8 cellular contexts compared by ENCODE assay signal in genomic region chr4:84965558-84966381, GRCh38. TPM values are rescaled to one million over a fixed set of nuclear protein-coding genes. Genes with fewer than 3 reads are reported as not detected.
DNase-seq lines count a peak whose midpoint lies in the region; ATAC-seq and TF ChIP-seq lines count a peak whose summit lies in the region.

No MANE protein-coding gene starts in this region.

- H3K27me3 ChIP-seq in IMR-90 (ENCODE audit: control insufficient read depth, insufficient read depth, low read length) = no peaks in the 10 kb centered on the region

- peak; percentile 25 for DNase-seq in activated T-cell treated with anti-CD3 and anti-CD28 coated beads, Interleukin-2, amount 50 U/mL, for 24 hours
- DNase-seq in activated T-cell treated with anti-CD3 and anti-CD28 coated beads, Interleukin-2, amount 50 U/mL, for 1 hour = no peak
- peak; percentile 17 for DNase-seq in IMR-90
- DNase-seq in activated B cell treated with CpG ODN at 0.5 μM for 24 hours = no peak
- DNase-seq in foreskin fibroblast = peak in 1 of 2 donors; percentile 71
- DNase-seq in naive B cell = no peak
- DNase-seq in GOT3 (lab: John Stamatoyannopoulos, UW) = no peak

- 0% methylated on average over 10 of the region's 98 CpGs; no CpG with 5 or more reads in 1 of the 2 experiments for WGBS in IMR-90 (ENCODE audit: extremely low coverage in 2 of 2, insufficient read length in 1 of 2), 2 experiments

- H4K8ac ChIP-seq in IMR-90 (ENCODE audit: low read depth in 2 of 2, low read length in 2 of 2) = peak overlapping the region in 1 of 2 experiments; percentile 56; a peak in 1 of 4 replicates

- peak; percentile 58 for ATAC-seq in IMR-90 (ENCODE audit: low read depth)
- no peak for ATAC-seq in activated B cell treated with CpG ODN at 0.5 μM for 24 hours (ENCODE audit: low read depth)
- ATAC-seq in naive B cell (ENCODE audit: low read depth in 2 of 2) = peak in 1 of 2 donors; percentile 11
- ATAC-seq in GM21515 (IDR thresholded peaks at IDR 0.05; ENCODE audit: unreplicated experiment) = no peak

- H3K14ac ChIP-seq in IMR-90 (replicated peaks; ENCODE audit: low read depth, low read length) = peak overlapping the region; percentile 49

- no peak overlapping the region for H2BK15ac ChIP-seq in IMR-90 (ENCODE audit: low read depth, low read length)

- peak overlapping the region; percentile 81 for H2BK5ac ChIP-seq in IMR-90 (ENCODE audit: low read depth, low read length, poor library complexity, severe bottlenecking)

- peak overlapping the region; percentile 95 for H2AK9ac ChIP-seq in IMR-90 (replicated peaks; ENCODE audit: low read depth, low read length, poor library complexity)

- peak overlapping the region; percentile 56 for H3K4me3 Mint-ChIP-seq in activated T-cell treated with anti-CD3 and anti-CD28 coated beads, Interleukin-2, amount 50 U/mL, for 24 hours
- H3K4me3 Mint-ChIP-seq in activated B cell treated with CpG ODN at 0.5 μM for 24 hours (peak overlapping the region; percentile 32), naive B cell (peak overlapping the region; percentile 54 to 84 (median 73))

- peak overlapping the region; percentile 91 for H3K23ac ChIP-seq in IMR-90 (ENCODE audit: low read depth, low read length)

- POLR2A ChIA-PET in IMR-90 (lab: Charles Lee; ENCODE audit: unreplicated experiment) (no interaction called here), activated B cell treated with CpG ODN at 0.5 μM for 24 hours (lab: Charles Lee) (no interaction called here)

- peak overlapping the region; percentile 51 for H3K56ac ChIP-seq in IMR-90 (ENCODE audit: extremely low read depth, insufficient read depth, low read length)

- peaks cover 4% of the 10 kb centered on the region; the same call in 1 of the 2 replicates for H3K4me1 ChIP-seq in IMR-90 (ENCODE audit: control insufficient read depth, insufficient read depth, low read length)

- TF ChIP-seq CTCF in IMR-90 (conservative IDR thresholded peaks at IDR 0.05; ENCODE audit: low read depth, low read length) (0 out of 2 replicates have a peak, but pooled peaks have one; percentile 20), activated B cell treated with CpG ODN at 0.5 μM for 24 hours (IDR thresholded peaks at IDR 0.05) (no peak), foreskin fibroblast (IDR thresholded peaks at IDR 0.05; ENCODE audit: low read depth, low read length) (no peak)

- dilution Hi-C loops in IMR-90 (cut with HindIII; ENCODE audit: low sequenced_read_pairs, unreplicated experiment) = no loop called here

- H3K9me3 Mint-ChIP-seq in activated T-cell treated with anti-CD3 and anti-CD28 coated beads, Interleukin-2, amount 50 U/mL, for 24 hours = no peaks in the 10 kb centered on the region
- H3K9me3 Mint-ChIP-seq in activated B cell treated with CpG ODN at 0.5 μM for 24 hours (no peaks in the 10 kb centered on the region), naive B cell (peaks cover 0 to 7% (median 0%) of the 10 kb centered on the region in 7 donors)

- no peaks in the 10 kb centered on the region for H3K36me3 ChIP-seq in IMR-90 (ENCODE audit: control insufficient read depth, insufficient read depth, low read length)

- peak overlapping the region; percentile 2 for H4K5ac ChIP-seq in IMR-90 (ENCODE audit: low read depth, low read length)

- H3K4me1 Mint-ChIP-seq in activated T-cell treated with anti-CD3 and anti-CD28 coated beads, Interleukin-2, amount 50 U/mL, for 24 hours (ENCODE audit: low read depth) = peaks cover 11% of the 10 kb centered on the region
- H3K4me1 Mint-ChIP-seq in activated B cell treated with CpG ODN at 0.5 μM for 24 hours (peaks cover 16% of the 10 kb centered on the region), naive B cell (peaks cover 13 to 19% (median 15%) of the 10 kb centered on the region in 3 donors)

- peak overlapping the region; percentile 90 for H3K9ac ChIP-seq in IMR-90 (ENCODE audit: low read depth, low read length)

- no peak overlapping the region for H3K27ac Mint-ChIP-seq in activated T-cell treated with anti-CD3 and anti-CD28 coated beads, Interleukin-2, amount 50 U/mL, for 24 hours
- no peak overlapping the region for H3K27ac Mint-ChIP-seq in activated B cell treated with CpG ODN at 0.5 μM for 24 hours
- no peak overlapping the region for H3K27ac Mint-ChIP-seq in naive B cell

- peaks cover 48% of the 10 kb centered on the region for H3K27me3 Mint-ChIP-seq in activated T-cell treated with anti-CD3 and anti-CD28 coated beads, Interleukin-2, amount 50 U/mL, for 24 hours
- H3K27me3 Mint-ChIP-seq in activated B cell treated with CpG ODN at 0.5 μM for 24 hours (peaks cover 34% of the 10 kb centered on the region), naive B cell (peaks cover 48 to 56% (median 49%) of the 10 kb centered on the region in 3 donors)

- H2AK5ac ChIP-seq in IMR-90 (ENCODE audit: low read depth, low read length) = 0 out of 2 replicates have a peak overlapping the region, but pooled peaks have one; percentile 23

- no peaks in the 10 kb centered on the region for H3K36me3 Mint-ChIP-seq in activated T-cell treated with anti-CD3 and anti-CD28 coated beads, Interleukin-2, amount 50 U/mL, for 24 hours (ENCODE audit: low read depth)
- H3K36me3 Mint-ChIP-seq in activated B cell treated with CpG ODN at 0.5 μM for 24 hours (ENCODE audit: low read depth) (no peaks in the 10 kb centered on the region), naive B cell (peaks cover 0 to 10% of the 10 kb centered on the region in 2 donors)

- H4K91ac ChIP-seq in IMR-90 (ENCODE audit: insufficient read depth, low read depth, low read length) = no peak overlapping the region

- no peaks in the 10 kb centered on the region for H3K9me1 ChIP-seq in IMR-90 (ENCODE audit: insufficient read depth, low read length)

- H3K4me3 ChIP-seq in IMR-90 (ENCODE audit: insufficient read depth, low read depth, low read length) (peak overlapping the region; percentile 73), foreskin fibroblast (ENCODE audit: low read depth in 1 of 2, low read length in 2 of 2) (peak overlapping the region; percentile 64 to 89)

- H3K4me2 ChIP-seq in IMR-90 (ENCODE audit: low read depth, low read length) = peak overlapping the region; percentile 99

- BruUV-seq in IMR-90 (replicated peaks; lab: Mats Ljungman, UMichigan) = no TSS peak

- no peak overlapping the region for H2BK20ac ChIP-seq in IMR-90 (ENCODE audit: low read depth, low read length)

- no peak; the same call in 1 of the 2 replicates for TF ChIP-seq RAD21 in IMR-90 (IDR thresholded peaks at IDR 0.05; ENCODE audit: low read length)

- in situ Hi-C loops in IMR-90 (cut with MboI; ENCODE audit: low sequenced_read_pairs) = loop anchor here (5.0 kb wide), 1 partner anchor 213 kb away; no protein-coding TSS in a partner anchor

- H2BK120ac ChIP-seq in IMR-90 (ENCODE audit: low read depth, low read length) = no peak overlapping the region

- CTCF ChIA-PET in IMR-90 (lab: Yijun Ruan, JAX) (interaction anchor here (0.7 to 1.7 kb wide), 5 partner anchors 10 to 384 kb away, joined by 3 to 4 read pairs (median 3); no protein-coding TSS in a partner anchor), activated B cell treated with CpG ODN at 0.5 μM for 24 hours (lab: Charles Lee) (no interaction called here)

- H3K18ac ChIP-seq in IMR-90 (ENCODE audit: low read depth, low read length) = 0 out of 2 replicates have a peak overlapping the region, but pooled peaks have one; percentile 18

- TF ChIP-seq POLR2A in IMR-90 (IDR thresholded peaks at IDR 0.05; ENCODE audit: low read depth, low read length) = no peak

- H3K79me1 ChIP-seq in IMR-90 (ENCODE audit: low read depth in 1 of 2, low read length in 2 of 2) = peaks cover 5 to 25% of the 10 kb centered on the region in 2 experiments; a peak in 2 of 4 replicates

- peak overlapping the region; percentile 69 for H3K27ac ChIP-seq in IMR-90 (ENCODE audit: insufficient read depth, low read length)

- H3K9me3 ChIP-seq in IMR-90 (ENCODE audit: control insufficient read depth, insufficient read depth, low read length) = no peaks in the 10 kb centered on the region

- peak overlapping the region; percentile 98 for H2AFZ ChIP-seq in IMR-90 (replicated peaks; ENCODE audit: low read length, poor library complexity)

- intact Hi-C loops in IMR-90 (cut with micrococcal nuclease) = loop anchor here (5.0 kb wide), 2 partner anchors 158 to 173 kb away; no protein-coding TSS in a partner anchor
- intact Hi-C loops in activated B cell treated with CpG ODN at 0.5 μM for 24 hours (cut with micrococcal nuclease) = no loop called here

- peaks cover 12% of the 10 kb centered on the region; the same call in 1 of the 2 replicates for H4K20me1 ChIP-seq in IMR-90 (ENCODE audit: insufficient read depth, low read length)

- peak overlapping the region; percentile 49 for H3K4ac ChIP-seq in IMR-90 (ENCODE audit: low read depth, low read length)

TF ChIP-seq in IMR-90, 13 proteins besides CTCF, POLR2A, EP300 and RAD21:
- TF ChIP-seq BHLHE40 (IDR thresholded peaks at IDR 0.05; ENCODE audit: low read depth, low read length) = no peak
- TF ChIP-seq MAZ (IDR thresholded peaks at IDR 0.05; ENCODE audit: borderline replicate concordance, low read depth, low read length) = peak; percentile 28; the same call in 1 of the 2 replicates

RNA-seq across cellular contexts. Expression of gene WDFY3, which starts 0.7 kb away (rescaled TPM):
- total RNA-seq in IMR-90 (2012; rRNA removed) = 58.1 and 59.7 TPM in 2 replicates
- 11.5 and 12.5 TPM in 2 replicates for polyA plus RNA-seq in IMR-90 (2012; rRNA removed)
- polyA plus RNA-seq in IMR-90 (2012; cell fraction: cytosol; rRNA removed) = 6.8 and 9.3 TPM in 2 replicates
- 18.3 and 31.6 TPM in 2 replicates for polyA plus RNA-seq in IMR-90 (2012; cell fraction: nucleus; rRNA removed; ENCODE audit: low replicate concordance)
- total RNA-seq in activated B cell treated with CpG ODN at 0.5 μM for 24 hours = 0.04 and 0.05 TPM in 2 replicates
- under 1 TPM in 1 of 6 donors, not detected in 5; 0.19 TPM for polyA plus RNA-seq in naive B cell (ENCODE audit: low read depth in 6 of 6)

Comparison
In these comparisons a context has a peak if more than half of its experiments do, and no peak if none do; other contexts are left out.
1. DNase-seq: peak in activated T-cell treated with anti-CD3 and anti-CD28 coated beads, Interleukin-2, amount 50 U/mL, for 24 hours (single experiment) and IMR-90 (single experiment); none in activated T-cell treated with anti-CD3 and anti-CD28 coated beads, Interleukin-2, amount 50 U/mL, for 1 hour (single experiment), activated B cell treated with CpG ODN at 0.5 μM for 24 hours (single experiment), naive B cell (single experiment) and GOT3 (single experiment).
2. RNA of gene WDFY3, which starts 0.7 kb away (total RNA-seq): 58.1 to 59.7 TPM in IMR-90; 0.04 to 0.05 TPM in activated B cell treated with CpG ODN at 0.5 μM for 24 hours; every median in the first group is over 10 times any median in the second.
3. Peak in every context shown above with its lines, with median percentiles within 50 percentile points of each other: H3K4me3 Mint-ChIP-seq.